Comparison of ENCODE assay signal across 27 cellular contexts in genomic region chr6:161131367-161131766, GRCh38.
"Had no signal": no experiment of that assay in that cellular context is flagged by ENCODE, and none has a peak within 500 bp of the region (broad histone marks: within the 10 kb centered on the region; RNA-seq: fewer than 3 reads in every experiment).

No MANE protein-coding gene starts in this region.

- H3K9me2 ChIP-seq: SK-N-SH had no signal

- ATAC-seq: activated CD8-positive, alpha-beta memory T cell treated with anti-CD3 and anti-CD28 coated beads, Interleukin-2, amount 10 ng/mL, durations not matched to agents 7 days and 5 days; Panc1; WTC11 had no signal

- DNase-seq: activated CD4-positive, alpha-beta T cell treated with anti-CD3 and anti-CD28 coated beads for 1 hour; activated CD4-positive, alpha-beta T cell treated with anti-CD3 and anti-CD28 coated beads, Interleukin-2, amount 10 ng/mL, durations not matched to agents 24 days and 14 days; activated CD4-positive, alpha-beta T cell treated with anti-CD3 and anti-CD28 coated beads, Interleukin-2, amount 50 U/mL, for 48 hours; activated CD8-positive, alpha-beta memory T cell treated with anti-CD3 and anti-CD28 coated beads, Interleukin-2, amount 10 ng/mL, durations not matched to agents 7 days and 5 days; activated gamma-delta T cell; activated naive CD4-positive, alpha-beta T cell treated with anti-CD3 and anti-CD28 coated beads for 36 hours; activated T-cell treated with anti-CD3 and anti-CD28 coated beads, Interleukin-2, amount 50 U/mL, for 24 hours; adrenal gland; anterior cingulate cortex; central memory CD4-positive, alpha-beta T cell; IMR-90; KBM-7; MV-4-11; NCI-H1092 treated with DMSO at 0.1 percent for 48 hours; NCI-H1417 treated with DMSO at 0.1 percent for 48 hours; NCI-H1694; NCI-H2029 treated with DMSO at 0.1 percent for 48 hours; NCI-H446; NCI-H524; Right ventricle myocardium superior; SJCRH30; SK-N-SH had no signal

- H3K9me3 Mint-ChIP-seq: activated CD4-positive, alpha-beta T cell treated with anti-CD3 and anti-CD28 coated beads, Interleukin-2, amount 10 ng/mL, durations not matched to agents 24 days and 14 days; activated naive CD4-positive, alpha-beta T cell treated with anti-CD3 and anti-CD28 coated beads for 36 hours; activated T-cell treated with anti-CD3 and anti-CD28 coated beads, Interleukin-2, amount 50 U/mL, for 24 hours had no signal

- H3K4me2 ChIP-seq: SK-N-SH had no signal

- H3K36me3 ChIP-seq: adrenal gland, breast epithelium had no signal

- H3K27me3 ChIP-seq: adrenal gland, breast epithelium, SJCRH30 had no signal

- H3K27ac ChIP-seq: adrenal gland, breast epithelium, RWPE1, SJCRH30 had no signal

- H3K27me3 Mint-ChIP-seq: activated CD4-positive, alpha-beta T cell treated with anti-CD3 and anti-CD28 coated beads, Interleukin-2, amount 10 ng/mL, durations not matched to agents 24 days and 14 days; activated CD8-positive, alpha-beta memory T cell treated with anti-CD3 and anti-CD28 coated beads, Interleukin-2, amount 10 ng/mL, durations not matched to agents 7 days and 5 days; activated naive CD8-positive, alpha-beta T cell; activated T-cell treated with anti-CD3 and anti-CD28 coated beads, Interleukin-2, amount 50 U/mL, for 24 hours had no signal

- H3K4me3 ChIP-seq: adrenal gland, breast epithelium, SJCRH30 had no signal

- H3K27ac Mint-ChIP-seq: activated CD4-positive, alpha-beta T cell treated with anti-CD3 and anti-CD28 coated beads, Interleukin-2, amount 10 ng/mL, durations not matched to agents 24 days and 14 days; activated CD8-positive, alpha-beta memory T cell treated with anti-CD3 and anti-CD28 coated beads, Interleukin-2, amount 10 ng/mL, durations not matched to agents 7 days and 5 days; activated naive CD4-positive, alpha-beta T cell treated with anti-CD3 and anti-CD28 coated beads for 36 hours; activated naive CD8-positive, alpha-beta T cell; activated T-cell treated with anti-CD3 and anti-CD28 coated beads, Interleukin-2, amount 50 U/mL, for 24 hours; WTC11 had no signal

- H3K9ac ChIP-seq: SK-N-SH had no signal

- H3K9me3 ChIP-seq: adrenal gland, breast epithelium, SJCRH30, SK-N-SH had no signal

- H3K4me3 Mint-ChIP-seq: activated CD4-positive, alpha-beta T cell treated with anti-CD3 and anti-CD28 coated beads, Interleukin-2, amount 10 ng/mL, durations not matched to agents 24 days and 14 days; activated CD8-positive, alpha-beta memory T cell treated with anti-CD3 and anti-CD28 coated beads, Interleukin-2, amount 10 ng/mL, durations not matched to agents 7 days and 5 days; activated naive CD4-positive, alpha-beta T cell treated with anti-CD3 and anti-CD28 coated beads for 36 hours; activated naive CD8-positive, alpha-beta T cell; activated T-cell treated with anti-CD3 and anti-CD28 coated beads, Interleukin-2, amount 50 U/mL, for 24 hours; WTC11 had no signal

- H3K4me1 ChIP-seq: adrenal gland, breast epithelium, SJCRH30 had no signal
